Comparison of ENCODE assay signal across 11 cellular contexts in genomic region chr4:184396001-184396400, GRCh38.
DNase-seq lines count a peak whose midpoint lies in the region; ATAC-seq and TF ChIP-seq lines count a peak whose summit lies in the region.
"Had no signal": no experiment of that assay in that cellular context is flagged by ENCODE, and none has a peak within 500 bp of the region (broad histone marks: within the 10 kb centered on the region; RNA-seq: fewer than 3 reads in every experiment).

No MANE protein-coding gene starts in this region.

- peaks cover 85% of the 10 kb centered on the region for H3K36me3 Mint-ChIP-seq in activated B cell treated with CpG ODN at 0.5 μM for 24 hours (ENCODE audit: low read depth)
- H3K36me3 Mint-ChIP-seq in HFFc6 (ENCODE audit: low read depth) = peaks cover 52% of the 10 kb centered on the region

- no peaks in the 10 kb centered on the region for H3K9me3 ChIP-seq in A673 (ENCODE audit: low read depth, low read length, poor library complexity, severe bottlenecking)
- H3K9me3 ChIP-seq: body of pancreas had no signal

- no peaks in the 10 kb centered on the region for H3K27me3 Mint-ChIP-seq in activated B cell treated with CpG ODN at 0.5 μM for 24 hours
- H3K27me3 Mint-ChIP-seq in HFFc6 (ENCODE audit: insufficient read depth) = no peaks in the 10 kb centered on the region

- H3K4me3 Mint-ChIP-seq in activated B cell treated with CpG ODN at 0.5 μM for 24 hours (peak overlapping the region; percentile 81), HFFc6 (no peak overlapping the region; the same call in 1 of the 2 replicates)
- H3K4me3 Mint-ChIP-seq: CD8-positive, alpha-beta T cell; neural crest cell had no signal

- no peak overlapping the region for H3K4me3 ChIP-seq in A673 (ENCODE audit: low read depth, low read length, poor library complexity, severe bottlenecking)
- H3K4me3 ChIP-seq: body of pancreas had no signal

- DNase-seq in A673 (ENCODE audit: low spot score) = no peak
- no peak for DNase-seq in activated B cell treated with CpG ODN at 0.5 μM for 24 hours
- DNase-seq in NCI-H2029 treated with DMSO at 0.1 percent for 48 hours (lab: John Stamatoyannopoulos, UW) = no peak
- DNase-seq in HFFc6 = no peak
- DNase-seq in NCI-H2171 treated with DMSO at 0.1 percent for 48 hours (lab: John Stamatoyannopoulos, UW) = no peak
- no peak for DNase-seq in middle frontal gyrus (ENCODE audit: extremely low spot score, low spot score)
- DNase-seq: body of pancreas; CD8-positive, alpha-beta T cell had no signal

- ATAC-seq in GM19025 (IDR thresholded peaks at IDR 0.05; ENCODE audit: low read depth, unreplicated experiment) = peak; percentile 67
- peak; percentile 86 for ATAC-seq in HG02981 (IDR thresholded peaks at IDR 0.05; ENCODE audit: unreplicated experiment)
- ATAC-seq in activated B cell treated with CpG ODN at 0.5 μM for 24 hours (ENCODE audit: low read depth) = peak; percentile 77
- ATAC-seq: body of pancreas; CD8-positive, alpha-beta T cell had no signal

- H3K4me1 Mint-ChIP-seq in activated B cell treated with CpG ODN at 0.5 μM for 24 hours = peaks cover 46% of the 10 kb centered on the region
- H3K4me1 Mint-ChIP-seq in HFFc6 (ENCODE audit: low read depth) = peaks cover 14% of the 10 kb centered on the region

- peak overlapping the region; percentile 28 for H3K27ac ChIP-seq in A673 (ENCODE audit: low read depth, low read length, poor library complexity, severe bottlenecking)
- H3K27ac ChIP-seq: body of pancreas had no signal

- POLR2A ChIA-PET in A673 (lab: Charles Lee; ENCODE audit: low non-redundant PET) = no interaction called here
- POLR2A ChIA-PET in activated B cell treated with CpG ODN at 0.5 μM for 24 hours (lab: Charles Lee) = interaction anchor here (0.5 to 3.3 kb wide), 42 partner anchors 9 to 141 kb away, joined by 3 to 44 read pairs (median 6); partner anchors contain the start of gene IRF2

- TF ChIP-seq CTCF in A673 (conservative IDR thresholded peaks at IDR 0.05; ENCODE audit: low read depth, low read length) (no peak), activated B cell treated with CpG ODN at 0.5 μM for 24 hours (IDR thresholded peaks at IDR 0.05) (no peak), HFFc6 (IDR thresholded peaks at IDR 0.05) (no peak)

- no TSS peak for BruUV-seq in A673 (replicated peaks; lab: Mats Ljungman, UMichigan)

- intact Hi-C loops in A673 (cut with micrococcal nuclease; ENCODE audit: unreplicated experiment) (no loop called here), activated B cell treated with CpG ODN at 0.5 μM for 24 hours (cut with micrococcal nuclease) (loop anchor here (1.0 to 5.0 kb wide), 13 partner anchors 11 to 336 kb away; partner anchors contain the start of genes CASP3, CENPU, IRF2 and PRIMPOL)

- no peaks in the 10 kb centered on the region for H3K27me3 ChIP-seq in A673 (replicated peaks; ENCODE audit: insufficient read depth, low read depth, low read length, poor library complexity)
- H3K27me3 ChIP-seq: body of pancreas had no signal

- H3K27ac Mint-ChIP-seq in activated B cell treated with CpG ODN at 0.5 μM for 24 hours (peak overlapping the region; percentile 95), HFFc6 (no peak overlapping the region)
- H3K27ac Mint-ChIP-seq: CD8-positive, alpha-beta T cell had no signal

- peaks cover 16% of the 10 kb centered on the region for H3K36me3 ChIP-seq in A673 (ENCODE audit: insufficient read depth, low read length, poor library complexity, severe bottlenecking)

- peaks cover 17% of the 10 kb centered on the region for H3K4me1 ChIP-seq in A673 (ENCODE audit: insufficient read depth, low read length, poor library complexity, severe bottlenecking)
- H3K4me1 ChIP-seq: body of pancreas had no signal

- CTCF ChIA-PET in A673 (lab: Charles Lee) = no interaction called here
- CTCF ChIA-PET in activated B cell treated with CpG ODN at 0.5 μM for 24 hours (lab: Charles Lee) = interaction anchor here (1.1 to 2.9 kb wide), 11 partner anchors 12 to 140 kb away, joined by 3 to 22 read pairs (median 3); no protein-coding TSS in a partner anchor

- no peaks in the 10 kb centered on the region for H3K9me3 Mint-ChIP-seq in activated B cell treated with CpG ODN at 0.5 μM for 24 hours
- H3K9me3 Mint-ChIP-seq in HFFc6 = no peaks in the 10 kb centered on the region
- H3K9me3 Mint-ChIP-seq: CD8-positive, alpha-beta T cell; neural crest cell had no signal
